Comparison of ENCODE assay signal across 17 cellular contexts in genomic region chr1:226482196-226482595, GRCh38.
DNase-seq lines count a peak whose midpoint lies in the region; ATAC-seq and TF ChIP-seq lines count a peak whose summit lies in the region.
"Had no signal": no experiment of that assay in that cellular context is flagged by ENCODE, and none has a peak within 500 bp of the region (broad histone marks: within the 10 kb centered on the region; RNA-seq: fewer than 3 reads in every experiment).

No MANE protein-coding gene starts in this region.

- H3K27ac Mint-ChIP-seq in nephron progenitor cell, result peak overlapping the region; percentile 37

- H3K36me3 ChIP-seq in tibial nerve, result no peaks in the 10 kb centered on the region
- H3K36me3 ChIP-seq: MG63 had no signal

- H3K27me3 Mint-ChIP-seq in nephron progenitor cell (ENCODE audit: low read depth, poor library complexity), result peaks cover 4% of the 10 kb centered on the region

- TF ChIP-seq POLR2A in tibial nerve (IDR thresholded peaks at IDR 0.05), result no peak

- no peak overlapping the region for H3K4me3 Mint-ChIP-seq in nephron progenitor cell

- H3K27me3 ChIP-seq in right cardiac atrium (ENCODE audit: control insufficient read depth, insufficient read depth) (no peaks in the 10 kb centered on the region), tibial nerve (peaks cover 0 to 14% of the 10 kb centered on the region in 2 donors)
- H3K27me3 ChIP-seq: MG63 had no signal

- H3K4me3 ChIP-seq in right cardiac atrium (ENCODE audit: low read length) (no peak overlapping the region), tibial nerve (no peak overlapping the region)
- H3K4me3 ChIP-seq: MG63 had no signal

- H3K36me3 Mint-ChIP-seq in nephron progenitor cell (ENCODE audit: low read depth), result no peaks in the 10 kb centered on the region

- no peaks in the 10 kb centered on the region for H3K9me3 Mint-ChIP-seq in nephron progenitor cell

- TF ChIP-seq EP300 in tibial nerve (IDR thresholded peaks at IDR 0.05), result no peak

- DNase-seq in right cardiac atrium (peak in 2 of 3 donors; percentile 61), left ventricle myocardium superior (no peak), nephron progenitor cell (no peak), NCI-H69 (lab: John Stamatoyannopoulos, UW) (no peak), NCI-H446 treated with DMSO at 0.1 percent for 48 hours (lab: John Stamatoyannopoulos, UW) (no peak), tibial nerve (ENCODE audit: low spot score in 2 of 2) (no peak), AG20443 (ENCODE audit: low spot score) (no peak)
- DNase-seq: C1 segment of cervical spinal cord, HCEC 1CT, Kasumi-1, MG63, NCI-H1048, NCI-H1436, NCI-H2029 treated with DMSO at 0.1 percent for 48 hours, PC-3 had no signal

- intact Hi-C loops in right cardiac atrium (cut with DNase I), result no loop called here
- intact Hi-C loops in left ventricle myocardium superior (cut with micrococcal nuclease), result no loop called here

- H3K4me1 ChIP-seq in right cardiac atrium (ENCODE audit: control insufficient read depth, insufficient read depth, low read length) (no peaks in the 10 kb centered on the region), tibial nerve (no peaks in the 10 kb centered on the region)

- H3K9me3 ChIP-seq in right cardiac atrium (ENCODE audit: control insufficient read depth, low read length) (no peaks in the 10 kb centered on the region), tibial nerve (peaks cover 0 to 3% (median 0%) of the 10 kb centered on the region in 4 donors)
- H3K9me3 ChIP-seq: MG63 had no signal

- peak in 1 of 2 donors; percentile 58 for ATAC-seq in right cardiac atrium
- no peak for ATAC-seq in left ventricle myocardium superior
- ATAC-seq: PC-3 had no signal

- WGBS in right cardiac atrium, result 68% methylated on average over 6 of the region's 6 CpGs
- WGBS in tibial nerve, 2 donors, result 92 to 100% methylated on average over 5 to 6 of the region's 6 CpGs

- peaks cover 22% of the 10 kb centered on the region for H3K4me1 Mint-ChIP-seq in nephron progenitor cell

- TF ChIP-seq CTCF in VCaP (conservative IDR thresholded peaks at IDR 0.05) (no peak), nephron progenitor cell (IDR thresholded peaks at IDR 0.05) (no peak), tibial nerve (IDR thresholded peaks at IDR 0.05) (no peak)

- H3K27ac ChIP-seq in right cardiac atrium (ENCODE audit: low read length), result no peak overlapping the region
- H3K27ac ChIP-seq in VCaP, result peak overlapping the region; percentile 97
- H3K27ac ChIP-seq in tibial nerve, result no peak overlapping the region
- H3K27ac ChIP-seq: RWPE1 had no signal

Comparison
In these comparisons a context has a peak if more than half of its experiments do, and no peak if none do; other contexts are left out.
1. DNase-seq: peak in right cardiac atrium (2 of 3); none in left ventricle myocardium superior (single experiment), nephron progenitor cell (single experiment), NCI-H69 (single experiment), NCI-H446 treated with DMSO at 0.1 percent for 48 hours (single experiment), tibial nerve (0 of 2) and AG20443 (single experiment).